8 cellular contexts compared by ENCODE assay signal in the genomic region with DNA sequence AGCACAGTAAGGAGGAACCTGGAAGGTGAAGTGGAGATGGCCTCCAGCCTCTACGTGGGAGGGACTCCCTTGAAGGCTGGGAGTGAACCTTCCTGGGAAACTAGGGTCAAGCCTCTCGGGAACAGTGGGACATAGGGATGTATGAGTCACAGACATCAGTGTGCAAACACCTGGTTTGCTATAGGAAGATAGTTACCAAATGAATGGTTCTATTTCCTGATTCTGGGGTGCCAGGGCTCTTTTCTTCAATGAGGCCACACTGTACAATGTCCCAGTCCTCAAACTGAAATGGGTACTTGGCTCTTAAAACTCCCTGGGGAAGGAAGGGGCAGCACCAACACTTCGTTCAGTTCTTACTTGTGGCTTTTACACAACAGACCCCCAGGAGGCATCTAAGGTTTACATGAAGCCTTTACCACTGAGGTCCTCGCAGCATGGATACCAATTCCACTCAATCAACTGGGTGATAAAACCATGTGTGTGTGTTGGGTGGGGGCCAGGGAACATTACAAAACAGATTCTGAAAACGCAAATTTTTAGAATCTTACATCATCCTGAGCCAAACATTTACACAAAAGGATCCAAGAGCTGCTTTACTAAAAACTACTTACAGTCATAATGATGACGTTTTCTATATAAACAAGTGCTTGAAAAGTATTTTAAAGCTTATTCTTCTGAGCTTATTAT. TPM values are rescaled to one million over a fixed set of nuclear protein-coding genes. Genes with fewer than 3 reads are reported as not detected.
A peak's percentile ranks its signal among the peaks of the same experiment; 100 is the strongest.
DNase-seq lines count a peak whose midpoint lies in the region; ATAC-seq and TF ChIP-seq lines count a peak whose summit lies in the region.

No MANE protein-coding gene starts in this region.

- H3K4me3 Mint-ChIP-seq in activated naive CD8-positive, alpha-beta T cell, result no peak overlapping the region
- no peak overlapping the region for H3K4me3 Mint-ChIP-seq in activated CD4-positive, alpha-beta T cell treated with anti-CD3 and anti-CD28 coated beads, Interleukin-2, amount 10 ng/mL, durations not matched to agents 24 days and 14 days

- peak; percentile 71 for DNase-seq in left cardiac atrium
- DNase-seq in smooth muscle cell of the brain vasculature (ENCODE audit: low read depth, low spot score), result peak; percentile 50
- no peak for DNase-seq in Kasumi-1 (lab: John Stamatoyannopoulos, UW)
- DNase-seq in activated CD4-positive, alpha-beta T cell treated with anti-CD3 and anti-CD28 coated beads, Interleukin-2, amount 10 ng/mL, durations not matched to agents 24 days and 14 days, result no peak

- H3K27ac Mint-ChIP-seq in activated naive CD8-positive, alpha-beta T cell, result peak overlapping the region; percentile 23
- H3K27ac Mint-ChIP-seq in activated CD4-positive, alpha-beta T cell treated with anti-CD3 and anti-CD28 coated beads, Interleukin-2, amount 10 ng/mL, durations not matched to agents 24 days and 14 days, result no peak overlapping the region

- H3K36me3 ChIP-seq in HEK293 (ENCODE audit: control insufficient read depth in 2 of 2, insufficient read depth in 1 of 2, low read length in 2 of 2), result peaks cover 3 to 83% of the 10 kb centered on the region in 2 experiments; a peak in 2 of 3 replicates

- H3K4me3 ChIP-seq in HEK293 (ENCODE audit: low read depth, low read length), result no peak overlapping the region

- intact Hi-C loops in left cardiac atrium (cut with DNase I), result no loop called here
- intact Hi-C loops in activated CD4-positive, alpha-beta T cell treated with anti-CD3 and anti-CD28 coated beads, Interleukin-2, amount 10 ng/mL, durations not matched to agents 24 days and 14 days (cut with micrococcal nuclease), result no loop called here

- H3K27ac ChIP-seq in HEK293 (ENCODE audit: extremely low read depth, low read depth, low read length), result peak overlapping the region; percentile 72

- no peak for TF ChIP-seq CTCF in HEK293 (tag by site-specific recombination; IDR thresholded peaks at IDR 0.05)

- ATAC-seq in left cardiac atrium (peak; percentile 23 to 40), HG03045 (IDR thresholded peaks at IDR 0.05; ENCODE audit: unreplicated experiment) (no peak), HG02852 (IDR thresholded peaks at IDR 0.05; ENCODE audit: unreplicated experiment) (no peak)

- peaks cover 3% of the 10 kb centered on the region for H3K4me1 Mint-ChIP-seq in activated naive CD8-positive, alpha-beta T cell (ENCODE audit: low read depth)
- H3K4me1 Mint-ChIP-seq in activated CD4-positive, alpha-beta T cell treated with anti-CD3 and anti-CD28 coated beads, Interleukin-2, amount 10 ng/mL, durations not matched to agents 24 days and 14 days, result no peaks in the 10 kb centered on the region

- H3K9me3 Mint-ChIP-seq in activated naive CD8-positive, alpha-beta T cell (ENCODE audit: low read depth), result no peaks in the 10 kb centered on the region
- no peaks in the 10 kb centered on the region for H3K9me3 Mint-ChIP-seq in activated CD4-positive, alpha-beta T cell treated with anti-CD3 and anti-CD28 coated beads, Interleukin-2, amount 10 ng/mL, durations not matched to agents 24 days and 14 days

- CTCF ChIA-PET in HEK293 (lab: Yijun Ruan, JAX), result interaction anchor here (1.3 kb wide), 1 partner anchor 9 kb away, joined by 3 read pairs; no protein-coding TSS in a partner anchor

- POLR2A ChIA-PET in HEK293 (lab: Yijun Ruan, JAX), result interaction anchor here (0.6 to 1.0 kb wide), 2 partner anchors 22 to 34 kb away, joined by 5 to 15 read pairs; a partner anchor contains a TSS

- peaks cover 4% of the 10 kb centered on the region for H3K36me3 Mint-ChIP-seq in activated naive CD8-positive, alpha-beta T cell
- peaks cover 34% of the 10 kb centered on the region for H3K36me3 Mint-ChIP-seq in activated CD4-positive, alpha-beta T cell treated with anti-CD3 and anti-CD28 coated beads, Interleukin-2, amount 10 ng/mL, durations not matched to agents 24 days and 14 days (ENCODE audit: low read depth)

- H3K4me1 ChIP-seq in HEK293 (ENCODE audit: control insufficient read depth, insufficient read depth, low read length), result 0 out of 2 replicates have a peak, but pooled peaks cover 8% of the 10 kb centered on the region

- peaks cover 5% of the 10 kb centered on the region for H3K27me3 Mint-ChIP-seq in activated naive CD8-positive, alpha-beta T cell
- H3K27me3 Mint-ChIP-seq in activated CD4-positive, alpha-beta T cell treated with anti-CD3 and anti-CD28 coated beads, Interleukin-2, amount 10 ng/mL, durations not matched to agents 24 days and 14 days, result peaks cover 9% of the 10 kb centered on the region

- no peaks in the 10 kb centered on the region for H3K9me3 ChIP-seq in HEK293 (ENCODE audit: control insufficient read depth, insufficient read depth, low read depth, low read length)

TF ChIP-seq in HEK293, 187 proteins besides CTCF, POLR2A, EP300 and RAD21 (continues in another document):
- TF ChIP-seq TRIM28 (IDR thresholded peaks at IDR 0.05; ENCODE audit: borderline replicate concordance, low read length) (no peak), KLF10 (tag by site-specific recombination; IDR thresholded peaks at IDR 0.05) (peak; percentile 80), ZNF433 (tag by site-specific recombination; IDR thresholded peaks at IDR 0.05; ENCODE audit: low read depth) (no peak), KLF8 (tag by site-specific recombination; IDR thresholded peaks at IDR 0.05) (0 out of 2 replicates have a peak, but pooled peaks have one; percentile 16), ZNF266 (tag by site-specific recombination; IDR thresholded peaks at IDR 0.05; ENCODE audit: low read depth) (no peak), ZSCAN30 (tag by site-specific recombination; IDR thresholded peaks at IDR 0.05) (peak; percentile 25; the same call in 1 of the 2 replicates), ZNF394 (tag by site-specific recombination; IDR thresholded peaks at IDR 0.05; ENCODE audit: borderline replicate concordance) (no peak), ZNF114 (tag by site-specific recombination; IDR thresholded peaks at IDR 0.05) (no peak), FEZF1 (tag by site-specific recombination; IDR thresholded peaks at IDR 0.05) (peak; percentile 76), ZNF311 (tag by site-specific recombination; IDR thresholded peaks at IDR 0.05; ENCODE audit: borderline replicate concordance) (no peak), ZFP69B (tag by site-specific recombination; IDR thresholded peaks at IDR 0.05) (0 out of 2 replicates have a peak, but pooled peaks have one; percentile 27), ZNF549 (tag by site-specific recombination; IDR thresholded peaks at IDR 0.05) (no peak), ZNF138 (tag by site-specific recombination; IDR thresholded peaks at IDR 0.05; ENCODE audit: borderline replicate concordance) (no peak), SETDB1 (IDR thresholded peaks at IDR 0.05; ENCODE audit: insufficient read length, low read length) (no peak), ZXDB (tag by site-specific recombination; IDR thresholded peaks at IDR 0.05) (peak; percentile 44; the same call in 1 of the 2 replicates), ZNF555 (tag by site-specific recombination; conservative IDR thresholded peaks at IDR 0.05) (no peak)
- TF ChIP-seq, protein P1, sequence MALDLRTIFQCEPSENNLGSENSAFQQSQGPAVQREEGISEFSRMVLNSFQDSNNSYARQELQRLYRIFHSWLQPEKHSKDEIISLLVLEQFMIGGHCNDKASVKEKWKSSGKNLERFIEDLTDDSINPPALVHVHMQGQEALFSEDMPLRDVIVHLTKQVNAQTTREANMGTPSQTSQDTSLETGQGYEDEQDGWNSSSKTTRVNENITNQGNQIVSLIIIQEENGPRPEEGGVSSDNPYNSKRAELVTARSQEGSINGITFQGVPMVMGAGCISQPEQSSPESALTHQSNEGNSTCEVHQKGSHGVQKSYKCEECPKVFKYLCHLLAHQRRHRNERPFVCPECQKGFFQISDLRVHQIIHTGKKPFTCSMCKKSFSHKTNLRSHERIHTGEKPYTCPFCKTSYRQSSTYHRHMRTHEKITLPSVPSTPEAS (tag by site-specific recombination; IDR thresholded peaks at IDR 0.05), result no peak

RNA-seq across cellular contexts. Expression of a gene that starts 10.4 kb away (rescaled TPM):
- 1 to 10 TPM in 1 of 2 donors, not detected in 1; 1.2 TPM for total RNA-seq in left cardiac atrium
- 0.24 and 0.37 TPM in 2 replicates for total RNA-seq in activated CD4-positive, alpha-beta T cell treated with anti-CD3 and anti-CD28 coated beads, Interleukin-2, amount 10 ng/mL, durations not matched to agents 24 days and 14 days

RNA-seq across cellular contexts. Expression of a gene that starts 30.7 kb away (rescaled TPM):
- total RNA-seq in left cardiac atrium, result 10 to 100 TPM; 15.8 to 16.6 TPM
- total RNA-seq in activated CD4-positive, alpha-beta T cell treated with anti-CD3 and anti-CD28 coated beads, Interleukin-2, amount 10 ng/mL, durations not matched to agents 24 days and 14 days, result not detected in 2 replicates

RNA-seq across cellular contexts. Expression of a gene that starts 34.3 kb away (rescaled TPM):
- total RNA-seq in left cardiac atrium, result 10 to 100 TPM; 23.4 to 27.9 TPM
- total RNA-seq in activated CD4-positive, alpha-beta T cell treated with anti-CD3 and anti-CD28 coated beads, Interleukin-2, amount 10 ng/mL, durations not matched to agents 24 days and 14 days, result 74.4 and 77.4 TPM in 2 replicates

Comparison
In these comparisons a context has a peak if more than half of its experiments do, and no peak if none do; other contexts are left out.
1. ATAC-seq: peak in left cardiac atrium (2 of 2); none in HG03045 (single experiment) and HG02852 (single experiment).
2. DNase-seq: peak in left cardiac atrium (single experiment) and smooth muscle cell of the brain vasculature (single experiment); none in Kasumi-1 (0 of 2) and activated CD4-positive, alpha-beta T cell treated with anti-CD3 and anti-CD28 coated beads, Interleukin-2, amount 10 ng/mL, durations not matched to agents 24 days and 14 days (single experiment).
3. RNA of a gene that starts 30.7 kb away (total RNA-seq): 15.8 to 16.6 TPM in left cardiac atrium; not detected in activated CD4-positive, alpha-beta T cell treated with anti-CD3 and anti-CD28 coated beads, Interleukin-2, amount 10 ng/mL, durations not matched to agents 24 days and 14 days; every median in the first group is over 10 times any median in the second.